Comparison of ENCODE assay signal across 8 cellular contexts in genomic region chr19:47778089-47778953, GRCh38. TPM values are rescaled to one million over a fixed set of nuclear protein-coding genes. Genes with fewer than 3 reads are reported as not detected.
DNase-seq lines count a peak whose midpoint lies in the region; ATAC-seq and TF ChIP-seq lines count a peak whose summit lies in the region.

Gene SELENOW (plus strand): TSS chr19:47778703. CDS start chr19:47778786, 83 bp downstream.

- TF ChIP-seq CTCF in fibroblast of mammary gland (conservative IDR thresholded peaks at IDR 0.05; ENCODE audit: control insufficient read depth, insufficient read depth, low read depth, low read length) (no peak), natural killer cell (IDR thresholded peaks at IDR 0.05) (no peak)

- DNase-seq in COLO668 (lab: John Stamatoyannopoulos, UW; ENCODE audit: unreplicated experiment) = peak; percentile 89
- peak; percentile 76 for DNase-seq in KBM-7
- peak; percentile 77 for DNase-seq in RKO (ENCODE audit: low spot score)
- DNase-seq in fibroblast of mammary gland (ENCODE audit: low read depth) = peak; percentile 44
- DNase-seq in natural killer cell = peak; percentile 75
- peak; percentile 52 to 91 (median 70) for DNase-seq in stimulated activated naive CD4-positive, alpha-beta T cell (lab: John Stamatoyannopoulos, UW)

- H3K4me3 ChIP-seq in fibroblast of mammary gland (ENCODE audit: control insufficient read depth, low read depth, low read length) = peak within 1 kb of the TSS; percentile 87

- peak; percentile 79 for ATAC-seq in GM21515 (IDR thresholded peaks at IDR 0.05; ENCODE audit: unreplicated experiment)
- peak; percentile 96 for ATAC-seq in activated T-helper 17 cell treated with anti-CD3 and anti-CD28 coated beads, Interleukin-2, amount 50 U/mL, for 72 hours (replicated peaks)
- peak; percentile 89 to 94 (median 93) for ATAC-seq in natural killer cell

- H3K4me3 Mint-ChIP-seq in activated T-helper 17 cell treated with anti-CD3 and anti-CD28 coated beads, Interleukin-2, amount 50 U/mL, for 72 hours = peak within 1 kb of the TSS; percentile 96
- peak within 1 kb of the TSS; percentile 95 for H3K4me3 Mint-ChIP-seq in natural killer cell

- in situ Hi-C loops in KBM-7 (cut with MboI; ENCODE audit: low pct_unique_long_range_greater_than_20kb, low sequenced_read_pairs) = no loop called here

- peak within 1 kb of the TSS; percentile 95 for H3K27ac Mint-ChIP-seq in activated T-helper 17 cell treated with anti-CD3 and anti-CD28 coated beads, Interleukin-2, amount 50 U/mL, for 72 hours
- peak within 1 kb of the TSS; percentile 88 to 95 for H3K27ac Mint-ChIP-seq in natural killer cell

- intact Hi-C loops in natural killer cell (cut with micrococcal nuclease) = no loop called here

- peaks cover 44% of the 10 kb centered on the region for H3K36me3 Mint-ChIP-seq in activated T-helper 17 cell treated with anti-CD3 and anti-CD28 coated beads, Interleukin-2, amount 50 U/mL, for 72 hours (ENCODE audit: low read depth)
- H3K36me3 Mint-ChIP-seq in natural killer cell = no peaks in the 10 kb centered on the region

- H3K9me3 Mint-ChIP-seq in activated T-helper 17 cell treated with anti-CD3 and anti-CD28 coated beads, Interleukin-2, amount 50 U/mL, for 72 hours = no peaks in the 10 kb centered on the region
- no peaks in the 10 kb centered on the region for H3K9me3 Mint-ChIP-seq in natural killer cell

- peaks cover 16% of the 10 kb centered on the region for H3K4me1 Mint-ChIP-seq in activated T-helper 17 cell treated with anti-CD3 and anti-CD28 coated beads, Interleukin-2, amount 50 U/mL, for 72 hours
- peaks cover 7 to 42% of the 10 kb centered on the region in 2 donors for H3K4me1 Mint-ChIP-seq in natural killer cell

- no peaks in the 10 kb centered on the region for H3K27me3 Mint-ChIP-seq in activated T-helper 17 cell treated with anti-CD3 and anti-CD28 coated beads, Interleukin-2, amount 50 U/mL, for 72 hours
- H3K27me3 Mint-ChIP-seq in natural killer cell (ENCODE audit: low read depth in 2 of 2) = no peaks in the 10 kb centered on the region

RNA-seq across cellular contexts. Expression of gene SELENOW, which starts in this region (rescaled TPM):
- 100 to 1,000 TPM; 126 to 127 TPM for total RNA-seq in activated T-helper 17 cell treated with anti-CD3 and anti-CD28 coated beads, Interleukin-2, amount 50 U/mL, for 72 hours
- total RNA-seq in natural killer cell = 100 to 1,000 TPM in 1 of 3 donors, 10 to 100 TPM in 2; 90.5 to 104 (median 97.2) TPM

Comparison
In these comparisons a context has a peak if more than half of its experiments do, and no peak if none do; other contexts are left out.
1. Peak in every context shown above with its lines: DNase-seq, ATAC-seq and H3K4me3 ChIP-seq.